ENCODE assay signal across 13 cellular contexts in genomic region chr11:103844327-103845215, GRCh38.
A peak's percentile ranks its signal among the peaks of the same experiment; 100 is the strongest.
DNase-seq lines count a peak whose midpoint lies in the region; ATAC-seq and TF ChIP-seq lines count a peak whose summit lies in the region.
"Had no signal": no experiment of that assay in that cellular context is flagged by ENCODE, and none has a peak within 500 bp of the region (broad histone marks: within the 10 kb centered on the region; RNA-seq: fewer than 3 reads in every experiment).

No MANE protein-coding gene starts in this region.

- no peak overlapping the region for H3K14ac ChIP-seq in trophoblast cell (ENCODE audit: low read length)

- no peak overlapping the region for H3K4me3 Mint-ChIP-seq in mesothelial cell of epicardium
- H3K4me3 Mint-ChIP-seq in Caco-2 (ENCODE audit: unreplicated experiment), result no peak overlapping the region
- H3K4me3 Mint-ChIP-seq in activated T-helper 1 cell treated with anti-CD3 and anti-CD28 coated beads, Interleukin-12 subunit alpha, Interleukin-12 subunit beta, Interleukin-2, Interleukin-4 antibody, amounts not matched to agents 30 ng/mL and 10 ng/mL and 1 ng/mL, durations not matched to agents 14 hours and 24 hours and 36 hours, result no peak overlapping the region
- H3K4me3 Mint-ChIP-seq: stimulated activated effector memory CD8-positive, alpha-beta T cell treated with anti-CD3 and anti-CD28 coated beads, Interleukin-12 subunit alpha, Interleukin-12 subunit beta, amount 100 ng/mL, for 72 hours had no signal

- no peaks in the 10 kb centered on the region for H3K9me3 ChIP-seq in Caco-2
- no peaks in the 10 kb centered on the region for H3K9me3 ChIP-seq in trophoblast cell (ENCODE audit: insufficient read depth, low read depth, low read length)
- H3K9me3 ChIP-seq: heart left ventricle had no signal

- no peak overlapping the region for H3K4ac ChIP-seq in trophoblast cell (ENCODE audit: low read depth, low read length)

- POLR2A ChIA-PET in Caco-2 (lab: Charles Lee), result no interaction called here

- H3K79me2 ChIP-seq in trophoblast cell (ENCODE audit: control insufficient read depth, insufficient read depth, low read length, poor library complexity), result no peaks in the 10 kb centered on the region

- H3K27ac Mint-ChIP-seq in mesothelial cell of epicardium, result peak overlapping the region; percentile 8
- H3K27ac Mint-ChIP-seq in Caco-2 (ENCODE audit: unreplicated experiment), result no peak overlapping the region
- H3K27ac Mint-ChIP-seq in activated T-helper 1 cell treated with anti-CD3 and anti-CD28 coated beads, Interleukin-12 subunit alpha, Interleukin-12 subunit beta, Interleukin-2, Interleukin-4 antibody, amounts not matched to agents 30 ng/mL and 10 ng/mL and 1 ng/mL, durations not matched to agents 14 hours and 24 hours and 36 hours, result no peak overlapping the region
- H3K27ac Mint-ChIP-seq: stimulated activated effector memory CD8-positive, alpha-beta T cell treated with anti-CD3 and anti-CD28 coated beads, Interleukin-12 subunit alpha, Interleukin-12 subunit beta, amount 100 ng/mL, for 72 hours had no signal

- H3K4me1 ChIP-seq in Caco-2 (peaks cover 23% of the 10 kb centered on the region; the same call in 1 of the 2 replicates), trophoblast cell (ENCODE audit: control insufficient read depth in 1 of 2, insufficient read depth in 2 of 2, low read length in 2 of 2) (peaks cover 0 to 7% of the 10 kb centered on the region in 2 experiments)

- H2BK120ac ChIP-seq in trophoblast cell (ENCODE audit: insufficient read depth, low read length, poor library complexity), result no peak overlapping the region

- CTCF ChIA-PET in Caco-2 (lab: Charles Lee), result no interaction called here

- intact Hi-C loops in Caco-2 (cut with micrococcal nuclease; ENCODE audit: unreplicated experiment), result loop anchor here (2.0 kb wide), 1 partner anchor 40 kb away; no protein-coding TSS in a partner anchor
- intact Hi-C loops in activated T-helper 1 cell treated with anti-CD3 and anti-CD28 coated beads, Interleukin-12 subunit alpha, Interleukin-12 subunit beta, Interleukin-2, Interleukin-4 antibody, amounts not matched to agents 30 ng/mL and 10 ng/mL and 1 ng/mL, durations not matched to agents 14 hours and 24 hours and 36 hours (cut with micrococcal nuclease), result no loop called here

- TF ChIP-seq CTCF in mesothelial cell of epicardium (IDR thresholded peaks at IDR 0.05; ENCODE audit: unreplicated experiment), result no peak
- no peak for TF ChIP-seq CTCF in Caco-2 (IDR thresholded peaks at IDR 0.05; ENCODE audit: insufficient read depth in 1 of 2, low read depth in 1 of 2, low read length in 1 of 2, severe bottlenecking in 1 of 2, unreplicated experiment in 1 of 2)

- H3K4me3 ChIP-seq in Caco-2 (ENCODE audit: low read depth, low read length), result no peak overlapping the region
- no peak overlapping the region for H3K4me3 ChIP-seq in trophoblast cell (ENCODE audit: low read depth, low read length)
- H3K4me3 ChIP-seq: heart left ventricle had no signal

- no peak overlapping the region for H4K91ac ChIP-seq in trophoblast cell (ENCODE audit: low read depth, low read length)

- peaks cover 50% of the 10 kb centered on the region for H3K4me1 Mint-ChIP-seq in mesothelial cell of epicardium
- peaks cover 12% of the 10 kb centered on the region for H3K4me1 Mint-ChIP-seq in Caco-2 (ENCODE audit: low read depth, unreplicated experiment)
- H3K4me1 Mint-ChIP-seq in activated T-helper 1 cell treated with anti-CD3 and anti-CD28 coated beads, Interleukin-12 subunit alpha, Interleukin-12 subunit beta, Interleukin-2, Interleukin-4 antibody, amounts not matched to agents 30 ng/mL and 10 ng/mL and 1 ng/mL, durations not matched to agents 14 hours and 24 hours and 36 hours (ENCODE audit: low read depth), result no peaks in the 10 kb centered on the region

- H2BK5ac ChIP-seq in trophoblast cell (ENCODE audit: low read depth, low read length, poor library complexity), result no peak overlapping the region

- no peak overlapping the region for H3K4me2 ChIP-seq in trophoblast cell (ENCODE audit: low read length)

- DNase-seq in mesothelial cell of epicardium (ENCODE audit: low spot score in 2 of 2, unreplicated experiment in 2 of 2), result no peak
- DNase-seq in Caco-2, result no peak
- DNase-seq in trophoblast cell, result no peak
- DNase-seq in NCI-H510A treated with DMSO at 0.1 percent for 48 hours (lab: John Stamatoyannopoulos, UW), result no peak
- no peak for DNase-seq in activated T-helper 1 cell treated with anti-CD3 and anti-CD28 coated beads, Interleukin-12 subunit alpha, Interleukin-12 subunit beta, Interleukin-2, Interleukin-4 antibody, amounts not matched to agents 30 ng/mL and 10 ng/mL and 1 ng/mL, durations not matched to agents 14 hours and 24 hours and 36 hours (ENCODE audit: low spot score)
- DNase-seq: activated naive CD4-positive, alpha-beta T cell; dermis blood vessel endothelial cell; heart left ventricle; small intestine had no signal

- no peak overlapping the region for H3K23ac ChIP-seq in trophoblast cell (ENCODE audit: low read length)

- H3K27me3 ChIP-seq in Caco-2 (replicated peaks; ENCODE audit: control insufficient read depth, insufficient read depth, low read length), result no peaks in the 10 kb centered on the region
- no peaks in the 10 kb centered on the region for H3K27me3 ChIP-seq in trophoblast cell (ENCODE audit: insufficient read depth, low read length)
- H3K27me3 ChIP-seq: heart left ventricle had no signal

- H2AK5ac ChIP-seq in trophoblast cell (ENCODE audit: low read length), result no peak overlapping the region

- H4K8ac ChIP-seq in trophoblast cell (ENCODE audit: low read depth, low read length), result no peak overlapping the region

- no peak overlapping the region for H3K18ac ChIP-seq in trophoblast cell (ENCODE audit: low read length)

- H2BK12ac ChIP-seq in trophoblast cell (ENCODE audit: low read length), result no peak overlapping the region

- H3K36me3 Mint-ChIP-seq in mesothelial cell of epicardium, result no peaks in the 10 kb centered on the region
- no peaks in the 10 kb centered on the region for H3K36me3 Mint-ChIP-seq in Caco-2 (ENCODE audit: insufficient read depth, unreplicated experiment)
- no peaks in the 10 kb centered on the region for H3K36me3 Mint-ChIP-seq in activated T-helper 1 cell treated with anti-CD3 and anti-CD28 coated beads, Interleukin-12 subunit alpha, Interleukin-12 subunit beta, Interleukin-2, Interleukin-4 antibody, amounts not matched to agents 30 ng/mL and 10 ng/mL and 1 ng/mL, durations not matched to agents 14 hours and 24 hours and 36 hours (ENCODE audit: low read depth)
- H3K36me3 Mint-ChIP-seq: stimulated activated effector memory CD8-positive, alpha-beta T cell treated with anti-CD3 and anti-CD28 coated beads, Interleukin-12 subunit alpha, Interleukin-12 subunit beta, amount 100 ng/mL, for 72 hours had no signal

- no peak overlapping the region for H3K9ac ChIP-seq in trophoblast cell (ENCODE audit: low read length)

- no peak overlapping the region for H4K12ac ChIP-seq in trophoblast cell (ENCODE audit: low read depth, low read length)

- H2AFZ ChIP-seq in trophoblast cell (ENCODE audit: insufficient read depth, low read length, poor library complexity), result no peak overlapping the region

- ATAC-seq in GM19023 (IDR thresholded peaks at IDR 0.05; ENCODE audit: unreplicated experiment) (peak; percentile 99), GM21825 (IDR thresholded peaks at IDR 0.05; ENCODE audit: unreplicated experiment) (peak; percentile 98), HG03342 (IDR thresholded peaks at IDR 0.05; ENCODE audit: unreplicated experiment) (peak; percentile 98)
- ATAC-seq: heart left ventricle; stimulated activated effector memory CD8-positive, alpha-beta T cell treated with anti-CD3 and anti-CD28 coated beads, Interleukin-12 subunit alpha, Interleukin-12 subunit beta, amount 100 ng/mL, for 72 hours had no signal

- H3K36me3 ChIP-seq in Caco-2 (ENCODE audit: control insufficient read depth, insufficient read depth, low read length), result no peaks in the 10 kb centered on the region
- no peaks in the 10 kb centered on the region for H3K36me3 ChIP-seq in trophoblast cell (ENCODE audit: control insufficient read depth in 1 of 2, insufficient read depth in 2 of 2, low read length in 2 of 2)
- H3K36me3 ChIP-seq: heart left ventricle had no signal

- H3K27me3 Mint-ChIP-seq in mesothelial cell of epicardium (ENCODE audit: low read depth) (no peaks in the 10 kb centered on the region), Caco-2 (ENCODE audit: insufficient read depth, unreplicated experiment) (no peaks in the 10 kb centered on the region)
- H3K27me3 Mint-ChIP-seq in activated T-helper 1 cell treated with anti-CD3 and anti-CD28 coated beads, Interleukin-12 subunit alpha, Interleukin-12 subunit beta, Interleukin-2, Interleukin-4 antibody, amounts not matched to agents 30 ng/mL and 10 ng/mL and 1 ng/mL, durations not matched to agents 14 hours and 24 hours and 36 hours (ENCODE audit: insufficient read depth), result peaks cover 2% of the 10 kb centered on the region

- no CpG with 5 or more reads among the region's 7 CpGs for WGBS in trophoblast cell (ENCODE audit: extremely low coverage, insufficient coverage, insufficient read length)

- no peak overlapping the region for H3K27ac ChIP-seq in trophoblast cell (ENCODE audit: low read depth, low read length)
- H3K27ac ChIP-seq: heart left ventricle had no signal

- peaks cover 2% of the 10 kb centered on the region for H3K79me1 ChIP-seq in trophoblast cell (ENCODE audit: low read length)

- H3K9me3 Mint-ChIP-seq in mesothelial cell of epicardium, result no peaks in the 10 kb centered on the region
- H3K9me3 Mint-ChIP-seq in Caco-2 (ENCODE audit: unreplicated experiment), result no peaks in the 10 kb centered on the region
- no peaks in the 10 kb centered on the region for H3K9me3 Mint-ChIP-seq in activated T-helper 1 cell treated with anti-CD3 and anti-CD28 coated beads, Interleukin-12 subunit alpha, Interleukin-12 subunit beta, Interleukin-2, Interleukin-4 antibody, amounts not matched to agents 30 ng/mL and 10 ng/mL and 1 ng/mL, durations not matched to agents 14 hours and 24 hours and 36 hours

- no TSS peak for BruUV-seq in Caco-2 (replicated peaks; lab: Mats Ljungman, UMichigan)
